12 cellular contexts compared by ENCODE assay signal in the genomic region with DNA sequence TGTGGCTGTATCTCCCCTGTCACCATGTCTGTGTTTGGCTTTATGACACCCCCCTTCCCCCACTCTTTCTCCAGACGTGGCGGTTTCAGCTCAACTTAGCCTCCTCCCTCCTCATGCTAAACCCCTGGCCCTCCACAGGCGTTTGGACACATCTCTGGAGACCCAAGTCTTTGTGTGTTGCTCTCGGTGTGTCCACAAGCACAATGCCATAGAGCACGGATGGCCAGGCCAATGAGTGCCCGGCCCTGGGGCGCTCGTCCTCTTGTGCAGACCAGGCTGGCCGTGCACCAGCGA. TPM values are rescaled to one million over a fixed set of nuclear protein-coding genes. Genes with fewer than 3 reads are reported as not detected.
DNase-seq lines count a peak whose midpoint lies in the region; ATAC-seq and TF ChIP-seq lines count a peak whose summit lies in the region.
"Had no signal": no experiment of that assay in that cellular context is flagged by ENCODE, and none has a peak within 500 bp of the region (broad histone marks: within the 10 kb centered on the region; RNA-seq: fewer than 3 reads in every experiment).

No MANE protein-coding gene starts in this region.

- peak overlapping the region in 3 of 5 experiments; percentile 27 to 84 (median 75) for H3K27ac Mint-ChIP-seq in brain
- peak overlapping the region; percentile 97 for H3K27ac Mint-ChIP-seq in stimulated activated naive B cell treated with anti-CD40 and anti-IgM and Interleukin-4, amounts not matched to agents 10 μg/mL and 1 μg/mL and 100 μg/mL, for 72 hours
- H3K27ac Mint-ChIP-seq: activated CD4-positive, alpha-beta memory T cell treated with anti-CD3 and anti-CD28 coated beads for 36 hours had no signal

- H3K27me3 Mint-ChIP-seq in brain, result peaks cover 34% of the 10 kb centered on the region
- no peaks in the 10 kb centered on the region for H3K27me3 Mint-ChIP-seq in stimulated activated naive B cell treated with anti-CD40 and anti-IgM and Interleukin-4, amounts not matched to agents 10 μg/mL and 1 μg/mL and 100 μg/mL, for 72 hours

- no peak for TF ChIP-seq POLR2A in right lobe of liver (IDR thresholded peaks at IDR 0.05)

- H3K36me3 Mint-ChIP-seq in brain, result no peaks in the 10 kb centered on the region
- peaks cover 49 to 56% of the 10 kb centered on the region in 2 donors for H3K36me3 Mint-ChIP-seq in stimulated activated naive B cell treated with anti-CD40 and anti-IgM and Interleukin-4, amounts not matched to agents 10 μg/mL and 1 μg/mL and 100 μg/mL, for 72 hours
- H3K36me3 Mint-ChIP-seq: activated CD4-positive, alpha-beta memory T cell treated with anti-CD3 and anti-CD28 coated beads for 36 hours had no signal

- no peaks in the 10 kb centered on the region for H3K9me3 ChIP-seq in right lobe of liver

- 20% methylated on average over 1 of the region's 10 CpGs for WGBS in right lobe of liver (ENCODE audit: insufficient coverage, low coverage, low lambda C conversion rate, missing lambda C conversion rate)

- ATAC-seq in right lobe of liver, result peak in 2 of 4 donors; percentile 3 to 12
- ATAC-seq in stimulated activated naive B cell treated with anti-CD40 and anti-IgM and Interleukin-4, amounts not matched to agents 10 μg/mL and 1 μg/mL and 100 μg/mL, for 72 hours (replicated peaks), result no peak
- ATAC-seq in GM18873 (IDR thresholded peaks at IDR 0.05; ENCODE audit: low FRiP score, unreplicated experiment), result no peak
- no peak for ATAC-seq in GM18870 (IDR thresholded peaks at IDR 0.05; ENCODE audit: unreplicated experiment)
- ATAC-seq in HG03039 (IDR thresholded peaks at IDR 0.05; ENCODE audit: unreplicated experiment), result no peak

- no peak for TF ChIP-seq CTCF in brain (conservative IDR thresholded peaks at IDR 0.05)
- TF ChIP-seq CTCF in right lobe of liver (IDR thresholded peaks at IDR 0.05), result no peak

- DNase-seq in NCI-H2227 (lab: John Stamatoyannopoulos, UW; ENCODE audit: unreplicated experiment) (peak; percentile 86), right lobe of liver (no peak), NCI-H1694 treated with DMSO at 0.1 percent for 48 hours (lab: John Stamatoyannopoulos, UW) (no peak)
- no peak for DNase-seq in stimulated activated naive B cell treated with anti-CD40 and anti-IgM and Interleukin-4, amounts not matched to agents 10 μg/mL and 1 μg/mL and 100 μg/mL, for 72 hours
- DNase-seq: activated CD4-positive, alpha-beta memory T cell treated with anti-CD3 and anti-CD28 coated beads for 36 hours; NK-92 treated with Interleukin-12 subunit alpha and Interleukin-12 subunit beta, amount 100 ng/mL, for 24 hours had no signal

- H3K36me3 ChIP-seq in right lobe of liver, result no peaks in the 10 kb centered on the region

- H3K4me1 ChIP-seq in right lobe of liver, result peaks cover 0 to 2% (median 0%) of the 10 kb centered on the region in 4 donors

- H3K27ac ChIP-seq in right lobe of liver, result peak overlapping the region; percentile 33 to 60 (median 36)

- peaks cover 0 to 3% (median 0%) of the 10 kb centered on the region in 5 experiments for H3K9me3 Mint-ChIP-seq in brain
- peaks cover 0 to under 1% of the 10 kb centered on the region in 2 donors for H3K9me3 Mint-ChIP-seq in stimulated activated naive B cell treated with anti-CD40 and anti-IgM and Interleukin-4, amounts not matched to agents 10 μg/mL and 1 μg/mL and 100 μg/mL, for 72 hours
- H3K9me3 Mint-ChIP-seq: activated CD4-positive, alpha-beta memory T cell treated with anti-CD3 and anti-CD28 coated beads for 36 hours had no signal

- peak overlapping the region; percentile 34 to 48 (median 36) for H3K4me3 ChIP-seq in right lobe of liver

- peak overlapping the region; percentile 4 to 67 (median 63) for H3K4me3 Mint-ChIP-seq in brain
- peak overlapping the region; percentile 94 to 95 for H3K4me3 Mint-ChIP-seq in stimulated activated naive B cell treated with anti-CD40 and anti-IgM and Interleukin-4, amounts not matched to agents 10 μg/mL and 1 μg/mL and 100 μg/mL, for 72 hours
- H3K4me3 Mint-ChIP-seq: activated CD4-positive, alpha-beta memory T cell treated with anti-CD3 and anti-CD28 coated beads for 36 hours had no signal

- H3K27me3 ChIP-seq in right lobe of liver, result no peaks in the 10 kb centered on the region

- intact Hi-C loops in right lobe of liver (cut with DNase I), result no loop called here

- peaks cover 45% of the 10 kb centered on the region for H3K4me1 Mint-ChIP-seq in brain
- H3K4me1 Mint-ChIP-seq in stimulated activated naive B cell treated with anti-CD40 and anti-IgM and Interleukin-4, amounts not matched to agents 10 μg/mL and 1 μg/mL and 100 μg/mL, for 72 hours, result peaks cover 40 to 77% of the 10 kb centered on the region in 2 donors

RNA-seq across cellular contexts. Expression of a gene that starts 0.5 kb away (rescaled TPM):
- 145 TPM for polyA plus RNA-seq in brain (ENCODE audit: insufficient read depth, low read depth, low replicate concordance)
- total RNA-seq in right lobe of liver, result 1 to 10 TPM; 2.7 to 8.7 (median 6.7) TPM

RNA-seq across cellular contexts. Expression of a gene that starts 8.7 kb away (rescaled TPM):
- 385 TPM for polyA plus RNA-seq in brain (ENCODE audit: insufficient read depth, low read depth, low replicate concordance)
- total RNA-seq in right lobe of liver, result 10 to 100 TPM in 1 of 6 experiments, 1 to 10 TPM in 5; 3.5 to 19.1 (median 6.2) TPM

RNA-seq across cellular contexts. Expression of a gene that starts 31.7 kb away (rescaled TPM):
- polyA plus RNA-seq in brain (ENCODE audit: insufficient read depth, low read depth, low replicate concordance), result 18.3 TPM
- not detected for total RNA-seq in right lobe of liver
- total RNA-seq: subcutaneous adipose tissue had no signal

RNA-seq across cellular contexts. Expression of a gene that starts 48.3 kb away (rescaled TPM):
- 3.0 TPM for polyA plus RNA-seq in brain (ENCODE audit: insufficient read depth, low read depth, low replicate concordance)
- 1 to 10 TPM in 1 of 6 experiments, not detected in 5; 1.8 TPM for total RNA-seq in right lobe of liver
- total RNA-seq: activated CD4-positive, alpha-beta memory T cell treated with anti-CD3 and anti-CD28 coated beads for 36 hours; occipital lobe had no signal
